9 cellular contexts compared by ENCODE assay signal in genomic region chr17:38872671-38873385, GRCh38. TPM values are rescaled to one million over a fixed set of nuclear protein-coding genes. Genes with fewer than 3 reads are reported as not detected.
DNase-seq lines count a peak whose midpoint lies in the region; FAIRE-seq and TF ChIP-seq lines count a peak whose summit lies in the region.
"Had no signal": no experiment of that assay in that cellular context is flagged by ENCODE, and none has a peak within 500 bp of the region (broad histone marks: within the 10 kb centered on the region; RNA-seq: fewer than 3 reads in every experiment).

No MANE protein-coding gene starts in this region.

- TF ChIP-seq EP300 in neural cell (conservative IDR thresholded peaks at IDR 0.05; ENCODE audit: poor library complexity, severe bottlenecking): no peak

- no peaks in the 10 kb centered on the region for H3K9me2 ChIP-seq in neural cell (ENCODE audit: insufficient read depth, low read length)

- H3K27ac ChIP-seq in C4-2B (peak overlapping the region; percentile 83), cingulate gyrus (ENCODE audit: low read depth, low read length) (peak overlapping the region; percentile 58), neural cell (ENCODE audit: low read length) (no peak overlapping the region), kidney (ENCODE audit: low read depth in 2 of 2, low read length in 2 of 2) (peak overlapping the region in 1 of 2 donors; percentile 59)
- H3K27ac ChIP-seq: VCaP had no signal

- no peak overlapping the region for H2AFZ ChIP-seq in neural cell (ENCODE audit: low read depth, low read length)

- peaks cover 4% of the 10 kb centered on the region for H4K20me1 ChIP-seq in neural cell (ENCODE audit: insufficient read depth)

- H3F3A ChIP-seq in neural cell (ENCODE audit: insufficient read depth, low read length, poor library complexity, severe bottlenecking): peaks cover 5% of the 10 kb centered on the region

- TF ChIP-seq RAD21 in neural cell (conservative IDR thresholded peaks at IDR 0.05): no peak

- H3K4me2 ChIP-seq in neural cell (ENCODE audit: low read length): no peak overlapping the region

- TF ChIP-seq CTCF in C4-2B (conservative IDR thresholded peaks at IDR 0.05) (no peak), NB4 (IDR thresholded peaks at IDR 0.05; ENCODE audit: low read depth, low read length) (no peak), neural cell (IDR thresholded peaks at IDR 0.05; ENCODE audit: poor library complexity, severe bottlenecking) (no peak), kidney (IDR thresholded peaks at IDR 0.05; ENCODE audit: borderline replicate concordance, extremely low read depth, insufficient read depth) (no peak)

- peaks cover 61% of the 10 kb centered on the region for H3K79me2 ChIP-seq in neural cell (replicated peaks; ENCODE audit: insufficient read depth, low read length)

- peaks cover 55% of the 10 kb centered on the region in 2 donors for H3K4me1 ChIP-seq in kidney (ENCODE audit: control insufficient read depth in 1 of 2, insufficient read depth in 1 of 2, low read depth in 1 of 2, low read length in 2 of 2)

- intact Hi-C loops in kidney (cut with DNase I): no loop called here

- H3K9me3 ChIP-seq in neural cell (ENCODE audit: low read length): no peaks in the 10 kb centered on the region
- no peaks in the 10 kb centered on the region for H3K9me3 ChIP-seq in kidney (ENCODE audit: control insufficient read depth in 1 of 2, low read length in 2 of 2)

- H3K36me3 ChIP-seq in neural cell (ENCODE audit: insufficient read depth, low read length) (no peaks in the 10 kb centered on the region), kidney (ENCODE audit: control insufficient read depth in 1 of 2, insufficient read depth in 2 of 2, low read length in 2 of 2) (peaks cover 0 to 5% of the 10 kb centered on the region in 2 donors)

- DNase-seq in NB4 (ENCODE audit: low read depth): no peak
- DNase-seq in kidney: no peak
- DNase-seq in AG20443 (ENCODE audit: low spot score): no peak
- no peak for DNase-seq in NCI-H82 (lab: John Stamatoyannopoulos, UW)
- no peak for DNase-seq in NCI-H2227 (lab: John Stamatoyannopoulos, UW; ENCODE audit: unreplicated experiment)

- H3K4me3 ChIP-seq in NB4 (ENCODE audit: low read depth, low read length) (peak overlapping the region; percentile 95), neural cell (ENCODE audit: low read length) (peak overlapping the region; percentile 98), kidney (ENCODE audit: low read length in 2 of 2) (peak overlapping the region in 1 of 2 donors; percentile 94)

- H3K9ac ChIP-seq in neural cell (ENCODE audit: low read length): no peak overlapping the region
- H3K9ac ChIP-seq in kidney (ENCODE audit: low read length in 2 of 2): peak overlapping the region in 1 of 2 donors; percentile 84

- TF ChIP-seq POLR2A in NB4 (IDR thresholded peaks at IDR 0.05; ENCODE audit: extremely low read depth, insufficient read length): no peak

- no peaks in the 10 kb centered on the region for H3K27me3 ChIP-seq in neural cell (ENCODE audit: insufficient read depth, low read depth, low read length)

- no peak for FAIRE-seq in kidney (lab: Jason Lieb, UNC)

TF ChIP-seq in neural cell, 6 proteins besides CTCF, POLR2A, EP300 and RAD21:
- TF ChIP-seq MXI1 (conservative IDR thresholded peaks at IDR 0.05; ENCODE audit: poor library complexity, severe bottlenecking): no peak
- no peak for TF ChIP-seq SMC3 (conservative IDR thresholded peaks at IDR 0.05; ENCODE audit: poor library complexity)
- TF ChIP-seq POLR2AphosphoS5 (IDR thresholded peaks at IDR 0.05): no peak
- TF ChIP-seq EZH2 (IDR thresholded peaks at IDR 0.05; ENCODE audit: borderline replicate concordance, insufficient read depth, low read length, poor library complexity, severe bottlenecking): no peak

RNA-seq across cellular contexts. Expression of gene LASP1, which starts 3.0 kb away (rescaled TPM):
- polyA plus RNA-seq in neural cell (56.3 and 60.0 TPM in 2 replicates), kidney (ENCODE audit: insufficient read depth, low read depth, low replicate concordance) (62.5 TPM)
- polyA minus RNA-seq in neural cell: 112 and 113 TPM in 2 replicates
- total RNA-seq in kidney: 138 TPM

RNA-seq across cellular contexts. Expression of gene RPL23, which starts 19.3 kb away (rescaled TPM):
- polyA plus RNA-seq in neural cell: 1,212 and 1,333 TPM in 2 replicates
- 320 and 402 TPM in 2 replicates for polyA minus RNA-seq in neural cell
- 1,183 TPM for total RNA-seq in kidney
- polyA plus RNA-seq in kidney (ENCODE audit: insufficient read depth, low read depth, low replicate concordance): 2,399 TPM

RNA-seq across cellular contexts. Expression of gene CWC25, which starts 47.7 kb away (rescaled TPM):
- polyA plus RNA-seq in neural cell (15.4 and 18.4 TPM in 2 replicates), kidney (ENCODE audit: insufficient read depth, low read depth, low replicate concordance) (12.9 TPM)
- polyA minus RNA-seq in neural cell: 13.1 and 15.3 TPM in 2 replicates
- total RNA-seq in kidney: 25.7 TPM
